In the genomic region with DNA sequence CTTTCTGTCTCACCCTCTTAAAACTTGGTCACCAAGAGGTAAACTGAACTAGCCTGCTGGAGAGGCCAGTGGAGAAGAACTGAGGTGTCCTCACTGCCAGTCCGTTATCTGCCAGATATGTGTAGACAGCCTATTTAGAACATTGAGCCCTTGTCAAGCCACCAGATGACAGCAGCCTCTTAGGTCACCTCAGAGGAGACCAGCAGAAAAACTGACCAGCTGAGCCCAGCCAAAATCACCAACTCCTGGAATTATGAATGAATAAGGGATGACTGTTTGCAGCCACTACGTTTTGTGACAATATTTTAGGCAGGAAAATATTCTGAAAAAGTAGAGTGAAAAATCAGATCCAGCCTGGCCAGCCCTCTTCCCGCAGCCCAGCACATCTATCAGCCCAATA, we compare ENCODE assay signal across 7 cellular contexts.
"Had no signal": no experiment of that assay in that cellular context is flagged by ENCODE, and none has a peak within 500 bp of the region (broad histone marks: within the 10 kb centered on the region; RNA-seq: fewer than 3 reads in every experiment).

No MANE protein-coding gene starts in this region.

- H3K4me3 Mint-ChIP-seq: HFFc6 had no signal

- H3K27ac Mint-ChIP-seq: HFFc6 had no signal

- DNase-seq: GOT3, H7, HFFc6, KG1 had no signal

- H3K9me3 ChIP-seq: HAP-1 had no signal

- H3K9me3 Mint-ChIP-seq: HFFc6 had no signal

- H3K36me3 ChIP-seq: HAP-1 had no signal

- H3K4me3 ChIP-seq: HAP-1, K562 had no signal

- ATAC-seq: HCT116, K562 had no signal
